In the genomic region with DNA sequence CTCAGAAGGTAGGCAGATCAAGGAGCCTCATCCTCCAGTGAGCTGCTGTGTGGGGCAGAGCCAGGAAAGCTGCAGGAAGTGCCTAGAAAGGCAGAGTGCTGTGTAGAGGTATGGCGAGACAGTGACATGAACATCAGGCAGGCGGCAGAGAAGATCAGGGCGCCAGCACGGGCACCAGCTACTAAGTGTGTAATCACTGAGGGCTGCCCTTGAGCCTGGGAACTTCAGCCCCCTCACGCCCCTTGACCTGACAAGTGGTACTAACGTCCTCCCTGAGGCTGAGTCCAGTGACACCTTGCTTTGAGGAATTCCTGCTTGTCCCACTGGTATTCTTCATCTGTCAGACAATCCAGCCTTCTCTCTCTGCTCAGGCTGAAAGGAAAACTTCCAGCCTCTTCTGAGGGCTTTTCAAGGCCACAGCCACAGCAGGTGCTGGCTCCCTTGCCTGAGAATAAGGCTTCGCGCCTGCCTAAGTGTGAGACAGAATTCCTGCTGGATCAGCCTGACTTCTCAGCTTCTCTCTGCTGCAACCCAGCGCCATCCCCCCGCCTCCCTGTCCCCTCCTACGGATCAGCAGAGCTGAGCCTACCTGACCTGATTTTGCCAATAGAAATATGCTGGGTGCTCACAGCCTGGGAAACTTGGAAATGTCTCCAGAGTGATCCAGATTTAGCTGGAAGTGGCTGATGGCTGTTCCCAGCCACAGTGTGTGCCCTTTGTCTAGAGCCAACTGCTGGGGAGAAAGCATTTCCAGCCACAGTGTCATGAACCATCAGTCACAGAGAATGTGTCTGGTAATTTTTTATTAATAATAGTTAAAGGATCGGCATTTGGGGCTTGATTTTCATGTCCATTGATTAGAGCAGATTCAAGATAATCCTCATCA, we compare ENCODE assay signal across 9 cellular contexts.
A peak's percentile ranks its signal among the peaks of the same experiment; 100 is the strongest.
DNase-seq lines count a peak whose midpoint lies in the region; ATAC-seq and TF ChIP-seq lines count a peak whose summit lies in the region.
"Had no signal": no experiment of that assay in that cellular context is flagged by ENCODE, and none has a peak within 500 bp of the region (broad histone marks: within the 10 kb centered on the region; RNA-seq: fewer than 3 reads in every experiment).

No MANE protein-coding gene starts in this region.

- H3K27me3 Mint-ChIP-seq in MCF 10A (ENCODE audit: insufficient read depth, unreplicated experiment), result no peaks in the 10 kb centered on the region
- no peaks in the 10 kb centered on the region for H3K27me3 Mint-ChIP-seq in osteocyte (ENCODE audit: unreplicated experiment)

- H3K27ac Mint-ChIP-seq in MCF 10A (ENCODE audit: low read depth, unreplicated experiment), result peak overlapping the region; percentile 76
- H3K27ac Mint-ChIP-seq in osteocyte (ENCODE audit: unreplicated experiment), result peak overlapping the region; percentile 65

- peaks cover 6% of the 10 kb centered on the region for H3K4me1 ChIP-seq in mammary epithelial cell (ENCODE audit: insufficient read depth, low read length)

- no peaks in the 10 kb centered on the region for H3K27me3 ChIP-seq in mammary epithelial cell (ENCODE audit: insufficient read depth, low read length)

- POLR2A ChIA-PET in MCF 10A (lab: Yijun Ruan, JAX), result no interaction called here

- 88% methylated on average over 11 of the region's 12 CpGs for WGBS in mammary epithelial cell (ENCODE audit: low coverage, missing lambda C conversion rate)

- in situ Hi-C loops in mammary epithelial cell (cut with MboI; ENCODE audit: low sequenced_read_pairs in 2 of 2), result no loop called here

- intact Hi-C loops in MCF 10A (cut with micrococcal nuclease), result no loop called here
- intact Hi-C loops in mammary epithelial cell (cut with micrococcal nuclease), result no loop called here
- intact Hi-C loops in Right ventricle myocardium inferior (cut with DNase I), result no loop called here

- H4K20me1 ChIP-seq in mammary epithelial cell (ENCODE audit: insufficient read depth, low read length), result no peaks in the 10 kb centered on the region

- dilution Hi-C loops in mammary epithelial cell (cut with HindIII; ENCODE audit: low sequenced_read_pairs), result no loop called here

- H3K27ac ChIP-seq in mammary epithelial cell (ENCODE audit: insufficient read depth, low read depth, low read length), result no peak overlapping the region

- H3K4me3 Mint-ChIP-seq in MCF 10A (ENCODE audit: unreplicated experiment) (no peak overlapping the region), osteocyte (ENCODE audit: unreplicated experiment) (no peak overlapping the region)

- ATAC-seq in Right ventricle myocardium inferior (peak; percentile 48), GM21360 (IDR thresholded peaks at IDR 0.05; ENCODE audit: unreplicated experiment) (no peak), HG02938 (IDR thresholded peaks at IDR 0.05; ENCODE audit: unreplicated experiment) (no peak), GM19395 (IDR thresholded peaks at IDR 0.05; ENCODE audit: unreplicated experiment) (no peak), HG02870 (IDR thresholded peaks at IDR 0.05; ENCODE audit: unreplicated experiment) (no peak)

- CTCF ChIA-PET in MCF 10A (lab: Yijun Ruan, JAX) (no interaction called here), mammary epithelial cell (lab: Charles Lee; ENCODE audit: low non-redundant PET) (no interaction called here)

- DNase-seq in MCF 10A (ENCODE audit: unreplicated experiment) (no peak), mammary epithelial cell (no peak), Right ventricle myocardium inferior (ENCODE audit: missing footprints) (no peak), osteocyte (ENCODE audit: extremely low spot score, unreplicated experiment) (peak; percentile 57)
- DNase-seq: NCI-H446 had no signal

- H3K9me3 ChIP-seq in mammary epithelial cell (replicated peaks; ENCODE audit: insufficient read depth, low read length), result no peaks in the 10 kb centered on the region

- H3K4me1 Mint-ChIP-seq in MCF 10A (ENCODE audit: insufficient read depth, unreplicated experiment), result peaks cover 17% of the 10 kb centered on the region
- H3K4me1 Mint-ChIP-seq in osteocyte (ENCODE audit: unreplicated experiment), result peaks cover 41% of the 10 kb centered on the region

- no peaks in the 10 kb centered on the region for H3K36me3 ChIP-seq in mammary epithelial cell (ENCODE audit: insufficient read depth, low read length)

- no peak for TF ChIP-seq CTCF in MCF 10A (IDR thresholded peaks at IDR 0.05; ENCODE audit: unreplicated experiment)
- TF ChIP-seq CTCF in mammary epithelial cell (conservative IDR thresholded peaks at IDR 0.05 in 1 of 2, IDR thresholded peaks at IDR 0.05 in 1 of 2; ENCODE audit: extremely low read depth in 1 of 2, insufficient read depth in 1 of 2, low read depth in 1 of 2, low read length in 2 of 2), result no peak
- TF ChIP-seq CTCF in osteocyte (IDR thresholded peaks at IDR 0.05), result no peak

- H3K4me3 ChIP-seq in mammary epithelial cell (replicated peaks in 1 of 3; ENCODE audit: insufficient read depth in 1 of 3, low read depth in 2 of 3, low read length in 3 of 3), result no peak overlapping the region

- H3K4me2 ChIP-seq in mammary epithelial cell (ENCODE audit: insufficient read depth, low read depth, low read length), result no peak overlapping the region

- H3K36me3 Mint-ChIP-seq in MCF 10A (ENCODE audit: insufficient read depth, unreplicated experiment), result peaks cover 20% of the 10 kb centered on the region
- H3K36me3 Mint-ChIP-seq in osteocyte (ENCODE audit: unreplicated experiment), result peaks cover 49% of the 10 kb centered on the region

- BruUV-seq in MCF 10A (replicated peaks; lab: Mats Ljungman, UMichigan) (no TSS peak), mammary epithelial cell (replicated peaks; lab: Mats Ljungman, UMichigan) (no TSS peak)

- H3K9me3 Mint-ChIP-seq in MCF 10A (ENCODE audit: unreplicated experiment) (no peaks in the 10 kb centered on the region), osteocyte (ENCODE audit: unreplicated experiment) (no peaks in the 10 kb centered on the region)

- H3K9ac ChIP-seq in mammary epithelial cell (ENCODE audit: insufficient read depth, low read length), result no peak overlapping the region

- no peak overlapping the region for H2AFZ ChIP-seq in mammary epithelial cell (ENCODE audit: low read depth, low read length)

- no peaks in the 10 kb centered on the region for H3K79me2 ChIP-seq in mammary epithelial cell (ENCODE audit: insufficient read depth, low read length)
